15 cellular contexts compared by ENCODE assay signal in genomic region chr10:21975378-21975990, GRCh38. TPM values are rescaled to one million over a fixed set of nuclear protein-coding genes. Genes with fewer than 3 reads are reported as not detected.
DNase-seq lines count a peak whose midpoint lies in the region; ATAC-seq and TF ChIP-seq lines count a peak whose summit lies in the region.
"Had no signal": no experiment of that assay in that cellular context is flagged by ENCODE, and none has a peak within 500 bp of the region (broad histone marks: within the 10 kb centered on the region; RNA-seq: fewer than 3 reads in every experiment).

No MANE protein-coding gene starts in this region.

- TF ChIP-seq CTCF in WTC11 (IDR thresholded peaks at IDR 0.05): no peak
- no peak for TF ChIP-seq CTCF in neural crest cell (conservative IDR thresholded peaks at IDR 0.05)
- TF ChIP-seq CTCF in GM13977 (IDR thresholded peaks at IDR 0.05; ENCODE audit: extremely low read depth, insufficient read depth, missing control alignments): no peak
- no peak for TF ChIP-seq CTCF in sigmoid colon (IDR thresholded peaks at IDR 0.05)

- no peaks in the 10 kb centered on the region for H3K27me3 ChIP-seq in HAP-1 (ENCODE audit: low read depth)
- H3K27me3 ChIP-seq in sigmoid colon: no peaks in the 10 kb centered on the region
- H3K27me3 ChIP-seq: heart right ventricle had no signal

- H3K9me3 Mint-ChIP-seq in WTC11: no peaks in the 10 kb centered on the region; the same call in 1 of the 2 replicates
- no peaks in the 10 kb centered on the region for H3K9me3 Mint-ChIP-seq in neural crest cell
- H3K9me3 Mint-ChIP-seq: activated CD4-positive, alpha-beta T cell treated with anti-CD3 and anti-CD28 coated beads, Interleukin-2, amount 10 ng/mL, durations not matched to agents 7 days and 5 days; stimulated activated naive B cell treated with anti-CD40 and anti-IgM and Interleukin-4, amounts not matched to agents 10 μg/mL and 1 μg/mL and 100 μg/mL, for 72 hours; T-helper 1 cell treated with Interleukin-12 subunit alpha and Interleukin-12 subunit beta and Interleukin-4 antibody, amounts not matched to agents 30 μg/mL and 1 μg/mL, for 36 hours had no signal

- H3K36me3 Mint-ChIP-seq in WTC11 (peaks cover 2% of the 10 kb centered on the region; the same call in 1 of the 2 replicates), neural crest cell (ENCODE audit: low read depth) (no peaks in the 10 kb centered on the region)

- TF ChIP-seq POLR2A in sigmoid colon (IDR thresholded peaks at IDR 0.05): no peak

- intact Hi-C loops in sigmoid colon (cut with DNase I): no loop called here

- no peak for TF ChIP-seq EP300 in sigmoid colon (IDR thresholded peaks at IDR 0.05)

- H3K4me3 ChIP-seq in HAP-1 (no peak overlapping the region), sigmoid colon (no peak overlapping the region)
- H3K4me3 ChIP-seq: heart right ventricle, prostate gland had no signal

- H3K4me1 Mint-ChIP-seq in WTC11 (peaks cover 43% of the 10 kb centered on the region), neural crest cell (peaks cover 57% of the 10 kb centered on the region)

- 26 to 59% methylated on average over 1 of the region's 1 CpG for WGBS in sigmoid colon, 2 donors

- CTCF ChIA-PET in WTC11 (lab: Charles Lee): interaction anchor here (1.0 kb wide), 1 partner anchor 128 kb away, joined by 3 read pairs; no protein-coding TSS in a partner anchor

- 0 out of 2 replicates have a peak overlapping the region, but pooled peaks have one; percentile 38 for H3K27ac Mint-ChIP-seq in WTC11
- no peak overlapping the region for H3K27ac Mint-ChIP-seq in neural crest cell (ENCODE audit: unreplicated experiment)
- H3K27ac Mint-ChIP-seq: activated CD4-positive, alpha-beta T cell treated with anti-CD3 and anti-CD28 coated beads, Interleukin-2, amount 10 ng/mL, durations not matched to agents 7 days and 5 days; stimulated activated naive B cell treated with anti-CD40 and anti-IgM and Interleukin-4, amounts not matched to agents 10 μg/mL and 1 μg/mL and 100 μg/mL, for 72 hours; T-helper 1 cell treated with Interleukin-12 subunit alpha and Interleukin-12 subunit beta and Interleukin-4 antibody, amounts not matched to agents 30 μg/mL and 1 μg/mL, for 36 hours had no signal

- POLR2A ChIA-PET in WTC11 (lab: Charles Lee): interaction anchor here (0.6 kb wide), 1 partner anchor 868 kb away, joined by 8 read pairs; no protein-coding TSS in a partner anchor

- DNase-seq in HAP-1 (ENCODE audit: low spot score in 2 of 2): peak; percentile 32 to 69
- DNase-seq in NCI-H2107 (lab: John Stamatoyannopoulos, UW): peak; percentile 27
- DNase-seq in WTC11 (ENCODE audit: low spot score): no peak
- DNase-seq in neural crest cell (ENCODE audit: low read depth, low spot score): no peak
- no peak for DNase-seq in GM13977 (ENCODE audit: low spot score)
- no peak for DNase-seq in sigmoid colon
- DNase-seq: activated CD4-positive, alpha-beta T cell treated with anti-CD3 and anti-CD28 coated beads, Interleukin-2, amount 10 ng/mL, durations not matched to agents 7 days and 5 days; heart right ventricle; mammary epithelial cell; stimulated activated naive B cell treated with anti-CD40 and anti-IgM and Interleukin-4, amounts not matched to agents 10 μg/mL and 1 μg/mL and 100 μg/mL, for 72 hours had no signal

- H3K4me1 ChIP-seq in HAP-1 (peaks cover 40% of the 10 kb centered on the region), sigmoid colon (peaks cover 0 to 17% (median 0%) of the 10 kb centered on the region in 4 donors)
- H3K4me1 ChIP-seq: prostate gland had no signal

- in situ Hi-C loops in HAP-1 (cut with MboI; ENCODE audit: low sequenced_read_pairs) (loop anchor here (25.0 kb wide), 1 partner anchor 562 kb away; no protein-coding TSS in a partner anchor), GM13977 (cut with MboI; ENCODE audit: low pct_unique_long_range_greater_than_20kb, low sequenced_read_pairs, unreplicated experiment) (no loop called here)

- no peak overlapping the region for H3K4me3 Mint-ChIP-seq in WTC11
- peak overlapping the region; percentile 73 for H3K4me3 Mint-ChIP-seq in neural crest cell
- H3K4me3 Mint-ChIP-seq: activated CD4-positive, alpha-beta T cell treated with anti-CD3 and anti-CD28 coated beads, Interleukin-2, amount 10 ng/mL, durations not matched to agents 7 days and 5 days; stimulated activated naive B cell treated with anti-CD40 and anti-IgM and Interleukin-4, amounts not matched to agents 10 μg/mL and 1 μg/mL and 100 μg/mL, for 72 hours; T-helper 1 cell treated with Interleukin-12 subunit alpha and Interleukin-12 subunit beta and Interleukin-4 antibody, amounts not matched to agents 30 μg/mL and 1 μg/mL, for 36 hours had no signal

- ATAC-seq in WTC11 (no peak), HG02798 (IDR thresholded peaks at IDR 0.05; ENCODE audit: poor library complexity, unreplicated experiment) (no peak), HG02588 (IDR thresholded peaks at IDR 0.05; ENCODE audit: unreplicated experiment) (no peak)
- ATAC-seq: heart right ventricle; stimulated activated naive B cell treated with anti-CD40 and anti-IgM and Interleukin-4, amounts not matched to agents 10 μg/mL and 1 μg/mL and 100 μg/mL, for 72 hours had no signal

- H3K36me3 ChIP-seq in HAP-1 (replicated peaks) (no peaks in the 10 kb centered on the region), sigmoid colon (no peaks in the 10 kb centered on the region)
- H3K36me3 ChIP-seq: heart right ventricle, prostate gland had no signal

- H3K9me3 ChIP-seq in HAP-1: no peaks in the 10 kb centered on the region
- H3K9me3 ChIP-seq in sigmoid colon: no peaks in the 10 kb centered on the region
- H3K9me3 ChIP-seq: heart right ventricle, prostate gland had no signal

- H3K27ac ChIP-seq in sigmoid colon: no peak overlapping the region
- H3K27ac ChIP-seq: C4-2B, heart right ventricle, prostate gland had no signal

- H3K27me3 Mint-ChIP-seq in WTC11 (ENCODE audit: low read depth): no peaks in the 10 kb centered on the region
- H3K27me3 Mint-ChIP-seq in neural crest cell (ENCODE audit: low read depth): no peaks in the 10 kb centered on the region
- H3K27me3 Mint-ChIP-seq: activated CD4-positive, alpha-beta T cell treated with anti-CD3 and anti-CD28 coated beads, Interleukin-2, amount 10 ng/mL, durations not matched to agents 7 days and 5 days; stimulated activated naive B cell treated with anti-CD40 and anti-IgM and Interleukin-4, amounts not matched to agents 10 μg/mL and 1 μg/mL and 100 μg/mL, for 72 hours had no signal

TF ChIP-seq in WTC11, 78 proteins besides CTCF, POLR2A, EP300 and RAD21:
- TF ChIP-seq RELA (CRISPR knock-in tag; IDR thresholded peaks at IDR 0.05; ENCODE audit: borderline replicate concordance) (no peak), NFE2L1 (CRISPR knock-in tag; IDR thresholded peaks at IDR 0.05) (no peak), KAT7 (CRISPR knock-in tag; IDR thresholded peaks at IDR 0.05; ENCODE audit: borderline replicate concordance) (no peak)

RNA-seq across cellular contexts. Expression of gene DNAJC1, which starts 28.0 kb away (rescaled TPM):
- total RNA-seq in WTC11 (2021): 12.1 to 13.2 TPM (median 13.0 TPM) in 3 replicates
- total RNA-seq in neural crest cell: 34.3 and 37.7 TPM in 2 replicates
- total RNA-seq in sigmoid colon: 100 to 1,000 TPM in 1 of 4 donors, 10 to 100 TPM in 3; 51.9 to 135 (median 74.3) TPM
- polyA plus RNA-seq in sigmoid colon: 10 to 100 TPM in 2 of 3 donors, 1 to 10 TPM in 1; 9.9 to 20.0 (median 15.6) TPM

Comparison
In these comparisons a context has a peak if more than half of its experiments do, and no peak if none do; other contexts are left out.
1. DNase-seq: peak in HAP-1 (2 of 2) and NCI-H2107 (single experiment); none in WTC11 (single experiment), neural crest cell (single experiment), GM13977 (single experiment) and sigmoid colon (single experiment).